1 cellular context compared by ENCODE assay signal in the genomic region with DNA sequence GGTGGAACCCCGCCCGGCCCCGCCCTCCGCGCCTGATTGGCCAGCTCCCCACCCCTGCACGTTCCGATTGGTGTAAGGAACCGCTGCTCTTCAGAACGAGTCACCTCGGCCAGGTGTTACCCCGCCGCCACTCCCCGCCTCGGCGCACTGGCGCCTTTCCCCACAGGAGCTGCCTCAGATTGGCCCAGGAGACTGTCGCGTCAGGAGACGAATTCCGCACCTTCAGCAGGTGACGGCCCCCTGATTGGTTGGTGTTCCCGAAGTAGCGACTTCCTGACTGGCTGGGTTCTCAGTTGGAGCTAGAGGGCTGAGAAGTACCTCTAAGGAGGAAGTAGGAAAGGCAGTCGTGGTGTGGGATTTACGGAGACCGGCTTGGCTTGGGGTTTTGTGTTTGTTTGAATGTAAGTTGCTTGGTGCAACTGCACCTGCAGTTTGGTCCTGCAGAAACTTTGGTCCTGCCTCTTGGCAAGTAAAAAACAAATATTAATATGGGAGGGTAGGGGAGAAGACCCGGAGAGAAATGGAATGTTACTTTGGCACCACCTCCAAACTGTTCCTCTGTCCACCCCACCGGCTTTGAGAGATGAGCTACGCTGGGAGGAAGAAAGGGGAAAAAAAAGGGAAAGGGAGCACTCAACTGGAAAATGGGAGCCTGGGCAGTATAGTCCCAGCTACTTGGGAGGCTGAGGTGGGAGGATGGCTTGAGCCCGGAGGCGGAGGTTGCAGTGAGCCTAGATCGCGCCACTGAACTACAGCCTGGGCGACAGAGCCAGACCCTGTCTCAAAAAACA.
TF ChIP-seq lines count a peak whose summit lies in the region.

No MANE protein-coding gene starts in this region.

TF ChIP-seq in HEK293, 187 proteins besides CTCF, POLR2A, EP300 and RAD21 (continued from another document):
- TF ChIP-seq, protein P1, sequence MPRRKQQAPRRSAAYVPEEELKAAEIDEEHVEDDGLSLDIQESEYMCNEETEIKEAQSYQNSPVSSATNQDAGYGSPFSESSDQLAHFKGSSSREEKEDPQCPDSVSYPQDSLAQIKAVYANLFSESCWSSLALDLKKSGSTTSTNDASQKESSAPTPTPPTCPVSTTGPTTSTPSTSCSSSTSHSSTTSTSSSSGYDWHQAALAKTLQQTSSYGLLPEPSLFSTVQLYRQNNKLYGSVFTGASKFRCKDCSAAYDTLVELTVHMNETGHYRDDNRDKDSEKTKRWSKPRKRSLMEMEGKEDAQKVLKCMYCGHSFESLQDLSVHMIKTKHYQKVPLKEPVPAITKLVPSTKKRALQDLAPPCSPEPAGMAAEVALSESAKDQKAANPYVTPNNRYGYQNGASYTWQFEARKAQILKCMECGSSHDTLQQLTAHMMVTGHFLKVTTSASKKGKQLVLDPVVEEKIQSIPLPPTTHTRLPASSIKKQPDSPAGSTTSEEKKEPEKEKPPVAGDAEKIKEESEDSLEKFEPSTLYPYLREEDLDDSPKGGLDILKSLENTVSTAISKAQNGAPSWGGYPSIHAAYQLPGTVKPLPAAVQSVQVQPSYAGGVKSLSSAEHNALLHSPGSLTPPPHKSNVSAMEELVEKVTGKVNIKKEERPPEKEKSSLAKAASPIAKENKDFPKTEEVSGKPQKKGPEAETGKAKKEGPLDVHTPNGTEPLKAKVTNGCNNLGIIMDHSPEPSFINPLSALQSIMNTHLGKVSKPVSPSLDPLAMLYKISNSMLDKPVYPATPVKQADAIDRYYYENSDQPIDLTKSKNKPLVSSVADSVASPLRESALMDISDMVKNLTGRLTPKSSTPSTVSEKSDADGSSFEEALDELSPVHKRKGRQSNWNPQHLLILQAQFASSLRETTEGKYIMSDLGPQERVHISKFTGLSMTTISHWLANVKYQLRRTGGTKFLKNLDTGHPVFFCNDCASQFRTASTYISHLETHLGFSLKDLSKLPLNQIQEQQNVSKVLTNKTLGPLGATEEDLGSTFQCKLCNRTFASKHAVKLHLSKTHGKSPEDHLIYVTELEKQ (tag by site-specific recombination; IDR thresholded peaks at IDR 0.05; ENCODE audit: borderline replicate concordance) = no peak
- TF ChIP-seq ZNF121 (tag by site-specific recombination; IDR thresholded peaks at IDR 0.05) (peak; percentile 95), ZNF707 (tag by site-specific recombination; IDR thresholded peaks at IDR 0.05) (no peak), ZNF391 (tag by site-specific recombination; IDR thresholded peaks at IDR 0.05; ENCODE audit: borderline replicate concordance, low read depth) (no peak), IKZF3 (tag by site-specific recombination; IDR thresholded peaks at IDR 0.05) (0 out of 2 replicates have a peak, but pooled peaks have one; percentile 26), ZSCAN23 (tag by site-specific recombination; IDR thresholded peaks at IDR 0.05) (0 out of 2 replicates have a peak, but pooled peaks have one; percentile 44), ZBTB17 (tag by site-specific recombination; IDR thresholded peaks at IDR 0.05) (no peak), SCRT2 (tag by site-specific recombination; IDR thresholded peaks at IDR 0.05) (no peak), ZNF600 (tag by site-specific recombination; IDR thresholded peaks at IDR 0.05) (0 out of 2 replicates have a peak, but pooled peaks have one; percentile 69), ZEB2 (tag by site-specific recombination; IDR thresholded peaks at IDR 0.05) (peak; percentile 53; the same call in 1 of the 2 replicates)
